23 cellular contexts compared by ENCODE assay signal in the genomic region with DNA sequence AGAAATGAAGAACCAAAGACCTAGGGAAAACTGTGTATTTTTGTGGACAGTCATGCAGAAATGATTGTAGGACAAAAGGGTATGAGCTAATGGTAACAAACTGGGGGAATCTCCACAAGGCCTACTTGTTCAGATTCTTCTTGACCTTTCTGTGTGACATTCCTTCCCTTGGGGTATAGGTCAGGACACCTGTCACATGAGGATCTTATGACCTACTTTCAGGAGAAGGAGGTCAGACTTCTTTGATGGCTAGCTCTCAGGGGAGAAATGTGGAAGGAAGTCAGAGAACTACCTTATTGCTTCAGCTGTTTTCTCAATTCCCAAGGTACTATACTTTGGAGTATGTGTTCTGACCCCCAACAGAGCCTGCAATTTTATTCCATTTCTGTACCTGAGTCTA. TPM values are rescaled to one million over a fixed set of nuclear protein-coding genes. Genes with fewer than 3 reads are reported as not detected.
DNase-seq lines count a peak whose midpoint lies in the region; ATAC-seq, FAIRE-seq and TF ChIP-seq lines count a peak whose summit lies in the region.
"Had no signal": no experiment of that assay in that cellular context is flagged by ENCODE, and none has a peak within 500 bp of the region (broad histone marks: within the 10 kb centered on the region; RNA-seq: fewer than 3 reads in every experiment).

No MANE protein-coding gene starts in this region.

- H3K4me3 ChIP-seq in GM12865 (ENCODE audit: low read depth, low read length) (no peak overlapping the region), Karpas-422 (ENCODE audit: low read length) (no peak overlapping the region), GM12878 (no peak overlapping the region), gastroesophageal sphincter (no peak overlapping the region)
- H3K4me3 ChIP-seq: GM23338 had no signal

- peak overlapping the region in 1 of 2 donors; percentile 5 for H3K4me3 Mint-ChIP-seq in stimulated activated naive B cell treated with anti-CD40 and anti-IgM and Interleukin-4, amounts not matched to agents 10 μg/mL and 1 μg/mL and 100 μg/mL, for 72 hours
- H3K4me3 Mint-ChIP-seq: CD14-positive monocyte; CD4-positive, alpha-beta memory T cell; GM23338; IgD-negative memory B cell had no signal

- H3K27ac Mint-ChIP-seq in stimulated activated naive B cell treated with anti-CD40 and anti-IgM and Interleukin-4, amounts not matched to agents 10 μg/mL and 1 μg/mL and 100 μg/mL, for 72 hours = no peak overlapping the region
- H3K27ac Mint-ChIP-seq: CD14-positive monocyte, GM23338, IgD-negative memory B cell had no signal

- no peaks in the 10 kb centered on the region for H3K9me3 ChIP-seq in Karpas-422 (ENCODE audit: low read length)
- H3K9me3 ChIP-seq in GM12878 (replicated peaks; ENCODE audit: control insufficient read depth, insufficient read depth, low read length) = no peaks in the 10 kb centered on the region
- no peaks in the 10 kb centered on the region for H3K9me3 ChIP-seq in gastroesophageal sphincter
- H3K9me3 ChIP-seq: BE2C had no signal

- no peak for TF ChIP-seq EP300 in GM12878 (IDR thresholded peaks at IDR 0.05; ENCODE audit: borderline replicate concordance in 1 of 2, control insufficient read depth in 1 of 2, low read depth in 2 of 2, low read length in 2 of 2)
- TF ChIP-seq EP300 in gastroesophageal sphincter (IDR thresholded peaks at IDR 0.05) = no peak

- H3K27ac ChIP-seq in Karpas-422 (ENCODE audit: low read length) (peak overlapping the region; percentile 100), GM12878 (ENCODE audit: control insufficient read depth, insufficient read depth) (no peak overlapping the region), gastroesophageal sphincter (no peak overlapping the region)

- no peak for FAIRE-seq in GM12878 (lab: Jason Lieb, UNC)
- FAIRE-seq: A204.1, G401.6, H54, HepG2 had no signal

- no peak for TF ChIP-seq RAD21 in GM12878 (IDR thresholded peaks at IDR 0.05; ENCODE audit: insufficient read depth, low read depth, low read length)

- no peak; the same call in 2 of the 3 replicates for ATAC-seq in GM12878
- peak; percentile 83 to 85 for ATAC-seq in stimulated activated naive B cell treated with anti-CD40 and anti-IgM and Interleukin-4, amounts not matched to agents 10 μg/mL and 1 μg/mL and 100 μg/mL, for 72 hours (replicated peaks)
- no peak for ATAC-seq in gastroesophageal sphincter
- ATAC-seq in GM21447 (IDR thresholded peaks at IDR 0.05; ENCODE audit: unreplicated experiment) = no peak
- ATAC-seq: GM23338, HepG2 had no signal

- BruUV-seq in GM12878 (replicated peaks; lab: Mats Ljungman, UMichigan) = no TSS peak

- H3K9ac ChIP-seq in Karpas-422 (ENCODE audit: low read length) (no peak overlapping the region), GM12878 (ENCODE audit: control insufficient read depth, insufficient read depth, low read length) (no peak overlapping the region)

- no peaks in the 10 kb centered on the region for H3K9me3 Mint-ChIP-seq in stimulated activated naive B cell treated with anti-CD40 and anti-IgM and Interleukin-4, amounts not matched to agents 10 μg/mL and 1 μg/mL and 100 μg/mL, for 72 hours
- H3K9me3 Mint-ChIP-seq: CD4-positive, alpha-beta memory T cell; GM23338; IgD-negative memory B cell had no signal

- no peaks in the 10 kb centered on the region for H4K20me1 ChIP-seq in Karpas-422 (ENCODE audit: insufficient read depth, low read depth, low read length)
- H4K20me1 ChIP-seq in GM12878 (ENCODE audit: control insufficient read depth, insufficient read depth) = no peaks in the 10 kb centered on the region

- intact Hi-C loops in GM12878 (cut with micrococcal nuclease; ENCODE audit: unreplicated experiment) = no loop called here

- SMC1A ChIA-PET in GM12878 (lab: Charles Lee; ENCODE audit: uncharacterized antibody, unreplicated experiment) = interaction anchor here (0.6 to 9.4 kb wide), 11 partner anchors 9 to 98 kb away, joined by 3 to 79 read pairs (median 8); no protein-coding TSS in a partner anchor

- no peaks in the 10 kb centered on the region for H3K79me2 ChIP-seq in Karpas-422 (ENCODE audit: low read length)
- no peaks in the 10 kb centered on the region for H3K79me2 ChIP-seq in GM12878 (ENCODE audit: control insufficient read depth, insufficient read depth, low read length)

- POLR2A ChIA-PET in GM12878 (lab: Charles Lee) = interaction anchor here (1.2 to 4.1 kb wide), 5 partner anchors 12 to 41 kb away, joined by 3 to 16 read pairs (median 8); no protein-coding TSS in a partner anchor

- H3K27me3 ChIP-seq in Karpas-422 (ENCODE audit: low read length) (no peaks in the 10 kb centered on the region), GM12878 (replicated peaks in 1 of 2; ENCODE audit: control insufficient read depth in 2 of 2, insufficient read depth in 2 of 2, low read length in 1 of 2) (no peaks in the 10 kb centered on the region), gastroesophageal sphincter (no peaks in the 10 kb centered on the region)
- H3K27me3 ChIP-seq: BE2C had no signal

- H3K36me3 ChIP-seq in Karpas-422 (ENCODE audit: insufficient read depth, low read length) (no peaks in the 10 kb centered on the region), GM12878 (ENCODE audit: control insufficient read depth in 2 of 2, insufficient read depth in 2 of 2, low read length in 1 of 2) (no peaks in the 10 kb centered on the region), gastroesophageal sphincter (no peaks in the 10 kb centered on the region)
- H3K36me3 ChIP-seq: BE2C had no signal

- DNase-seq in GM12865 (ENCODE audit: low read depth) (peak; percentile 34), Karpas-422 (no peak), GM12878 (ENCODE audit: low read depth, low spot score) (no peak), amniotic stem cell (lab: John Stamatoyannopoulos, UW) (no peak), cerebellum (ENCODE audit: low spot score) (no peak)
- DNase-seq in stimulated activated naive B cell treated with anti-CD40 and anti-IgM and Interleukin-4, amounts not matched to agents 10 μg/mL and 1 μg/mL and 100 μg/mL, for 72 hours = no peak
- DNase-seq: ACHN; BE2C; Calu3; CD4-positive, alpha-beta memory T cell; DND-41; HCEC 1CT; Kasumi-1; KBM-7 had no signal

- RAD21 ChIA-PET in GM12878 (lab: Charles Lee; ENCODE audit: unreplicated experiment) = interaction anchor here (0.8 to 2.1 kb wide), 7 partner anchors 10 to 105 kb away, joined by 3 to 11 read pairs (median 3); no protein-coding TSS in a partner anchor

- H3K9me2 ChIP-seq in Karpas-422 (replicated peaks; ENCODE audit: insufficient read depth, low read length) = no peaks in the 10 kb centered on the region

- H3K27me3 Mint-ChIP-seq in stimulated activated naive B cell treated with anti-CD40 and anti-IgM and Interleukin-4, amounts not matched to agents 10 μg/mL and 1 μg/mL and 100 μg/mL, for 72 hours = no peaks in the 10 kb centered on the region

- peaks cover 30 to 52% of the 10 kb centered on the region in 2 donors for H3K4me1 Mint-ChIP-seq in stimulated activated naive B cell treated with anti-CD40 and anti-IgM and Interleukin-4, amounts not matched to agents 10 μg/mL and 1 μg/mL and 100 μg/mL, for 72 hours

- TF ChIP-seq CTCF in GM12865 (IDR thresholded peaks at IDR 0.05; ENCODE audit: insufficient read depth, low read depth, low read length, missing control alignments) = no peak
- TF ChIP-seq CTCF in GM12878 (IDR thresholded peaks at IDR 0.05 in 2 of 3, conservative IDR thresholded peaks at IDR 0.05 in 1 of 3; ENCODE audit: control insufficient read depth in 2 of 3, extremely low read depth in 1 of 3, insufficient read depth in 1 of 3, low read depth in 3 of 3, low read length in 3 of 3) = no peak
- TF ChIP-seq CTCF in gastroesophageal sphincter (IDR thresholded peaks at IDR 0.05) = no peak

- peaks cover 83% of the 10 kb centered on the region for H3K4me1 ChIP-seq in Karpas-422 (ENCODE audit: low read length)
- H3K4me1 ChIP-seq in GM12878 (ENCODE audit: control insufficient read depth, insufficient read depth, low read length) = no peaks in the 10 kb centered on the region
- peaks cover 7 to 27% (median 14%) of the 10 kb centered on the region in 3 donors for H3K4me1 ChIP-seq in gastroesophageal sphincter
- H3K4me1 ChIP-seq: BE2C had no signal

- H2AFZ ChIP-seq in Karpas-422 (ENCODE audit: low read length) = no peak overlapping the region
- no peak overlapping the region for H2AFZ ChIP-seq in GM12878 (ENCODE audit: control insufficient read depth, low read depth, low read length)
- H2AFZ ChIP-seq: GM23338 had no signal

- no peak for TF ChIP-seq POLR2A in GM12878 (IDR thresholded peaks at IDR 0.05; ENCODE audit: low read depth, low read length)
- no peak for TF ChIP-seq POLR2A in gastroesophageal sphincter (IDR thresholded peaks at IDR 0.05)

- in situ Hi-C loops in GM12878 (cut with MboI) = no loop called here

- CTCF ChIA-PET in GM12878 (lab: Yijun Ruan, JAX) = interaction anchor here (1.0 to 8.1 kb wide), 7 partner anchors 7 to 103 kb away, joined by 3 to 68 read pairs (median 8); no protein-coding TSS in a partner anchor

- H3K36me3 Mint-ChIP-seq in stimulated activated naive B cell treated with anti-CD40 and anti-IgM and Interleukin-4, amounts not matched to agents 10 μg/mL and 1 μg/mL and 100 μg/mL, for 72 hours = no peaks in the 10 kb centered on the region
- H3K36me3 Mint-ChIP-seq: CD14-positive monocyte; CD4-positive, alpha-beta memory T cell; IgD-negative memory B cell had no signal

- H3K4me2 ChIP-seq in Karpas-422 (ENCODE audit: low read depth, low read length, poor library complexity, severe bottlenecking) (peak overlapping the region; percentile 66), GM12878 (ENCODE audit: control insufficient read depth, insufficient read depth) (no peak overlapping the region)
- H3K4me2 ChIP-seq: GM23338 had no signal

TF ChIP-seq in GM12878, 131 proteins besides CTCF, POLR2A, EP300 and RAD21 (continues in another document):
- peak; percentile 49; the same call in 1 of the 2 replicates for TF ChIP-seq NR2F1 (conservative IDR thresholded peaks at IDR 0.05)

RNA-seq across cellular contexts. Expression of a gene that starts 40.7 kb away (rescaled TPM):
- 141 and 295 TPM in 2 replicates for total RNA-seq in Karpas-422 (2014; rRNA removed; shearing (Covaris generic); ENCODE audit: low replicate concordance)
- total RNA-seq in GM12878 (2013; cell fraction: nucleolus; rRNA removed) = 423 and 495 TPM in 2 replicates
- 73.1 and 79.9 TPM in 2 replicates for total RNA-seq in GM12878 (2014; rRNA removed)
- 107 and 110 TPM in 2 replicates for total RNA-seq in GM12878 (2014; rRNA removed; fragmentation: Illumina TruSeq; extraction: Trizol)
- total RNA-seq in GM12878 (2021) = 56.6 and 64.2 TPM in 2 replicates
- polyA plus RNA-seq in GM12878 (2011; ENCODE audit: low read depth) = 28.9 TPM
- polyA plus RNA-seq in GM12878 (2011; rRNA removed) = 121 and 166 TPM in 2 replicates
- 44.8 and 49.0 TPM in 2 replicates for polyA plus RNA-seq in GM12878 (2011; cell fraction: cytosol; rRNA removed)
- polyA plus RNA-seq in GM12878 (2011; cell fraction: nucleus; rRNA removed) = 61.7 and 70.9 TPM in 2 replicates
- 40.5 and 47.5 TPM in 2 replicates for polyA plus RNA-seq in GM12878 (2012)
- 76.6 and 104 TPM in 2 replicates for polyA plus RNA-seq in GM12878 (2014; fragmentation: Illumina TruSeq; extraction: Trizol)
- polyA plus RNA-seq in GM12878 (2014; fragmentation: Nextera tagmentation; extraction: Ambion mirVana) = 100 to 1,000 TPM; 102 to 127 TPM
- 40.1 and 48.6 TPM in 2 replicates for polyA plus RNA-seq in GM12878 (2014; rRNA removed)
- 100 to 1,000 TPM; 104 TPM for polyA plus RNA-seq in GM12878 (2016; fragmentation: Nextera tagmentation; extraction: Ambion mirVana)
- 61.1 and 79.8 TPM in 2 replicates for polyA minus RNA-seq in GM12878 (2011; rRNA and poly(A)+ RNA removed)
- polyA minus RNA-seq in GM12878 (2011; cell fraction: cytosol; rRNA and poly(A)+ RNA removed) = 20.8 and 33.6 TPM in 2 replicates
- 136 and 215 TPM in 2 replicates for polyA minus RNA-seq in GM12878 (2011; cell fraction: nucleus; rRNA and poly(A)+ RNA removed)
- total RNA-seq in gastroesophageal sphincter = 10 to 100 TPM; 48.3 to 88.2 (median 75.6) TPM
- 64.1 TPM for total RNA-seq in cerebellum

Comparison
In these comparisons a context has a peak if more than half of its experiments do, and no peak if none do; other contexts are left out.
1. ATAC-seq: peak in stimulated activated naive B cell treated with anti-CD40 and anti-IgM and Interleukin-4, amounts not matched to agents 10 μg/mL and 1 μg/mL and 100 μg/mL, for 72 hours (2 of 2); none in GM12878 (single experiment), gastroesophageal sphincter (single experiment) and GM21447 (single experiment).